ENCODE assay signal across 9 cellular contexts in genomic region chr14:95314609-95315008, GRCh38. TPM values are rescaled to one million over a fixed set of nuclear protein-coding genes. Genes with fewer than 3 reads are reported as not detected.
DNase-seq lines count a peak whose midpoint lies in the region; ATAC-seq and TF ChIP-seq lines count a peak whose summit lies in the region.
"Had no signal": no experiment of that assay in that cellular context is flagged by ENCODE, and none has a peak within 500 bp of the region (broad histone marks: within the 10 kb centered on the region; RNA-seq: fewer than 3 reads in every experiment).

No MANE protein-coding gene starts in this region.

- peak; percentile 79 for ATAC-seq in GM18511 (IDR thresholded peaks at IDR 0.05; ENCODE audit: unreplicated experiment)
- peak; percentile 46 for ATAC-seq in HG02588 (IDR thresholded peaks at IDR 0.05; ENCODE audit: unreplicated experiment)
- ATAC-seq: K562 had no signal

- H3K9me3 ChIP-seq in subcutaneous abdominal adipose tissue (ENCODE audit: control insufficient read depth in 5 of 5, low read length in 5 of 5) (no peaks in the 10 kb centered on the region), A673 (ENCODE audit: low read depth, low read length, poor library complexity, severe bottlenecking) (no peaks in the 10 kb centered on the region)
- no peaks in the 10 kb centered on the region for H3K9me3 ChIP-seq in CD4-positive, alpha-beta memory T cell (ENCODE audit: control insufficient read depth in 1 of 2, low read length in 2 of 2)

- H3K9ac ChIP-seq in subcutaneous abdominal adipose tissue (ENCODE audit: low read length in 5 of 5) = peak overlapping the region in 1 of 5 donors; percentile 42

- TF ChIP-seq CTCF in RWPE1 (conservative IDR thresholded peaks at IDR 0.05; ENCODE audit: low read depth) (no peak), fibroblast of villous mesenchyme (IDR thresholded peaks at IDR 0.05; ENCODE audit: insufficient read depth, low read depth, low read length) (no peak), A673 (conservative IDR thresholded peaks at IDR 0.05; ENCODE audit: low read depth, low read length) (no peak)

- no peak overlapping the region for H3K27ac Mint-ChIP-seq in CD4-positive, alpha-beta memory T cell

- CTCF ChIA-PET in RWPE1 (lab: Yijun Ruan, JAX) (interaction anchor here (0.6 kb wide), 1 partner anchor 95 kb away, joined by 3 read pairs; no protein-coding TSS in a partner anchor), A673 (lab: Charles Lee) (no interaction called here)
- CTCF ChIA-PET in CD4-positive, alpha-beta memory T cell (lab: Charles Lee; ENCODE audit: partially characterized antibody) = no interaction called here

- peaks cover 0 to 4% (median 0%) of the 10 kb centered on the region in 8 donors for H3K9me3 Mint-ChIP-seq in CD4-positive, alpha-beta memory T cell

- H3K27me3 ChIP-seq in subcutaneous abdominal adipose tissue (ENCODE audit: control insufficient read depth in 5 of 5, insufficient read depth in 4 of 5, low read length in 5 of 5) (no peaks in the 10 kb centered on the region), A673 (replicated peaks; ENCODE audit: insufficient read depth, low read depth, low read length, poor library complexity) (no peaks in the 10 kb centered on the region)
- no peaks in the 10 kb centered on the region for H3K27me3 ChIP-seq in CD4-positive, alpha-beta memory T cell (ENCODE audit: insufficient read depth, low read length)

- H3K4me3 Mint-ChIP-seq in CD4-positive, alpha-beta memory T cell = peak overlapping the region in 1 of 8 donors; percentile 15

- H3K4me1 ChIP-seq in subcutaneous abdominal adipose tissue (ENCODE audit: control insufficient read depth in 5 of 5, insufficient read depth in 5 of 5, low read length in 5 of 5) (peaks cover 14 to 86% (median 68%) of the 10 kb centered on the region in 5 donors), A673 (ENCODE audit: insufficient read depth, low read length, poor library complexity, severe bottlenecking) (peaks cover 11% of the 10 kb centered on the region)
- H3K4me1 ChIP-seq in CD4-positive, alpha-beta memory T cell (ENCODE audit: insufficient read depth, low read length) = peaks cover 11% of the 10 kb centered on the region

- no peaks in the 10 kb centered on the region for H3K36me3 Mint-ChIP-seq in CD4-positive, alpha-beta memory T cell

- H3K27ac ChIP-seq in RWPE1 = peak overlapping the region; percentile 77
- peak overlapping the region; percentile 77 for H3K27ac ChIP-seq in subcutaneous abdominal adipose tissue (ENCODE audit: low read depth, low read length)
- no peak overlapping the region for H3K27ac ChIP-seq in CD4-positive, alpha-beta memory T cell (ENCODE audit: low read depth, low read length)
- H3K27ac ChIP-seq in A673 (ENCODE audit: low read depth, low read length, poor library complexity, severe bottlenecking) = no peak overlapping the region

- peaks cover 4 to 27% of the 10 kb centered on the region in 2 donors for H3K27me3 Mint-ChIP-seq in CD4-positive, alpha-beta memory T cell

- peak; percentile 94 for DNase-seq in RWPE1 (ENCODE audit: low spot score)
- DNase-seq in fibroblast of villous mesenchyme (ENCODE audit: low read depth) = peak; percentile 12
- DNase-seq in CD4-positive, alpha-beta memory T cell = no peak
- DNase-seq in NCI-H345 (lab: John Stamatoyannopoulos, UW) = no peak
- DNase-seq in A673 (ENCODE audit: low spot score) = no peak

- H3K4me1 Mint-ChIP-seq in CD4-positive, alpha-beta memory T cell = peaks cover 0 to 15% (median 7%) of the 10 kb centered on the region in 4 donors

- BruUV-seq in A673 (replicated peaks; lab: Mats Ljungman, UMichigan) = no TSS peak

- H3K4me3 ChIP-seq in fibroblast of villous mesenchyme (ENCODE audit: low read depth, low read length) = no peak overlapping the region
- peak overlapping the region in 1 of 5 donors; percentile 33 for H3K4me3 ChIP-seq in subcutaneous abdominal adipose tissue (ENCODE audit: low read depth in 1 of 5, low read length in 5 of 5)
- H3K4me3 ChIP-seq in CD4-positive, alpha-beta memory T cell (ENCODE audit: low read length in 2 of 2) = no peak overlapping the region
- H3K4me3 ChIP-seq in A673 (ENCODE audit: low read depth, low read length, poor library complexity, severe bottlenecking) = no peak overlapping the region
- H3K4me3 ChIP-seq: K562 had no signal

- POLR2A ChIA-PET in RWPE1 (lab: Yijun Ruan, JAX; ENCODE audit: low non-redundant PET) = interaction anchor here (0.5 kb wide), 1 partner anchor 59 kb away, joined by 3 read pairs; no protein-coding TSS in a partner anchor
- POLR2A ChIA-PET in CD4-positive, alpha-beta memory T cell (lab: Charles Lee; ENCODE audit: partially characterized antibody) = no interaction called here
- POLR2A ChIA-PET in A673 (lab: Charles Lee; ENCODE audit: low non-redundant PET) = no interaction called here

- intact Hi-C loops in CD4-positive, alpha-beta memory T cell (cut with micrococcal nuclease) = no loop called here
- intact Hi-C loops in A673 (cut with micrococcal nuclease; ENCODE audit: unreplicated experiment) = no loop called here

- H3K36me3 ChIP-seq in subcutaneous abdominal adipose tissue (ENCODE audit: control insufficient read depth in 5 of 5, insufficient read depth in 5 of 5, low read length in 5 of 5) (no peaks in the 10 kb centered on the region), A673 (ENCODE audit: insufficient read depth, low read length, poor library complexity, severe bottlenecking) (no peaks in the 10 kb centered on the region)
- no peaks in the 10 kb centered on the region for H3K36me3 ChIP-seq in CD4-positive, alpha-beta memory T cell (ENCODE audit: insufficient read depth, low read length)

RNA-seq across cellular contexts. Expression of gene CLMN, which starts 5.1 kb away (rescaled TPM):
- total RNA-seq in fibroblast of villous mesenchyme (under 0.01 and 0.43 TPM in 2 replicates), A673 (2021) (8.6 and 12.2 TPM in 2 replicates)
- under 1 TPM; 0.22 to 0.70 TPM for total RNA-seq in CD4-positive, alpha-beta memory T cell
- under 1 TPM in 1 of 2 donors, not detected in 1; 0.65 TPM for polyA plus RNA-seq in CD4-positive, alpha-beta memory T cell

Comparison
In these comparisons a context has a peak if more than half of its experiments do, and no peak if none do; other contexts are left out.
1. DNase-seq: peak in RWPE1 (single experiment) and fibroblast of villous mesenchyme (single experiment); none in CD4-positive, alpha-beta memory T cell (0 of 5), NCI-H345 (single experiment) and A673 (single experiment).
2. H3K27ac ChIP-seq: peak in RWPE1 (single experiment) and subcutaneous abdominal adipose tissue (single experiment); none in CD4-positive, alpha-beta memory T cell (single experiment) and A673 (single experiment).